In the genomic region with DNA sequence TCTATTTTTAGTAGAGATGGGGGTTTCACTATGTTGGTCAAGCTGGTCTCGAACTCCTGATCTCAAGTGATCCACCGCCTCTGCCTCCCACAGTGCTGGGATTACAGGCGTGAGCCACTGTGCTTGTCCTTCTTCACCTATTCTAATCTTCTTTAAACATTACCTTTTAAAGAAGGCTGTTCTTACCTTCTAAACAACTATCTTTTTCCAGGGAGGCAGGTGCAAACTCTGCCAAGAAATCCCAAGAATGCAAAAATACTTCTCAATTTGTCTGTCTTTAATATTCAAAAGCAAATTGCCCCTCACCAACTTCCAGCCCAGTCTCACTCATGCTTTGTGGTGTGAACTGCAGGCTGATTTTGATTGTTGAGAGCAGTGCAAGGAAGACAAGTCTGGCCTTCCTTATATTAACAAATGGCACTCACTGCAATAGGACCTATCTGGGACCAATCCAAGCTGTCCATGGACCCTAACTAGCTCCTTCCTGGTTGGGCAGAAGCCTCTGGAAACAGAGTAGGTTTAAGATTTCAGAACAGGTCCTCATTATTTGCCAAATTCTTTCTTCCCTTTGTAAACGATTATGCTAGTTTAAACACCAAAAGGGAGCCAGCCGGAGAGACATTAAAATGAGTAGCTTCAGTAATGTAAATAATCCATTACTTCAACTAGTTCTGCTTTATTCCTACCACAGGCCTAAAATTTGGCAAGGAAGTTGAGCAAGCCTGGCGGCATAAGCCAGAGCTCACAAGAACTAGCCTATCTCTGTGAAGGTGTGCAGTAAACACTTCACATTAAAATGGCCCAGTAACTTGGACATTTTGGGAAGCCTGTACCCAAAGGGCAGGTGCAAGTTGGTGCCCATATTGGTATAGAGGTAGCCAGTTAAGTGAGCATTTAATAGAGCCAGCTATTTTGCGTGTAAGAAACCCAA, we compare ENCODE assay signal across 8 cellular contexts. TPM values are rescaled to one million over a fixed set of nuclear protein-coding genes. Genes with fewer than 3 reads are reported as not detected.
DNase-seq lines count a peak whose midpoint lies in the region; ATAC-seq lines count a peak whose summit lies in the region.

No MANE protein-coding gene starts in this region.

- no peaks in the 10 kb centered on the region for H3K9me3 Mint-ChIP-seq in activated naive CD8-positive, alpha-beta T cell (ENCODE audit: low read depth)
- no peaks in the 10 kb centered on the region for H3K9me3 Mint-ChIP-seq in stimulated activated naive CD8-positive, alpha-beta T cell treated with anti-CD3 and anti-CD28 coated beads, Interleukin-15, amount 100 ng/mL, for 72 hours

- peak overlapping the region; percentile 99 for H3K4me3 Mint-ChIP-seq in activated naive CD8-positive, alpha-beta T cell
- peak overlapping the region; percentile 99 for H3K4me3 Mint-ChIP-seq in stimulated activated naive CD8-positive, alpha-beta T cell treated with anti-CD3 and anti-CD28 coated beads, Interleukin-15, amount 100 ng/mL, for 72 hours

- peaks cover 25% of the 10 kb centered on the region for H3K4me1 Mint-ChIP-seq in activated naive CD8-positive, alpha-beta T cell (ENCODE audit: low read depth)
- H3K4me1 Mint-ChIP-seq in stimulated activated naive CD8-positive, alpha-beta T cell treated with anti-CD3 and anti-CD28 coated beads, Interleukin-15, amount 100 ng/mL, for 72 hours: peaks cover 15% of the 10 kb centered on the region

- H3K9ac ChIP-seq in iPS-20b (ENCODE audit: low read depth, low read length): peak overlapping the region; percentile 98

- peak overlapping the region; percentile 87 for H3K4me3 ChIP-seq in iPS-20b (ENCODE audit: low read length)

- H3K36me3 Mint-ChIP-seq in activated naive CD8-positive, alpha-beta T cell: peaks cover 4% of the 10 kb centered on the region

- no peaks in the 10 kb centered on the region for H3K27me3 ChIP-seq in iPS-20b (ENCODE audit: insufficient read depth, low read length)

- DNase-seq in DMS53 (lab: John Stamatoyannopoulos, UW): peak; percentile 45
- peak; percentile 53 for DNase-seq in M059J (ENCODE audit: low read depth)
- DNase-seq in stimulated activated naive CD8-positive, alpha-beta T cell treated with anti-CD3 and anti-CD28 coated beads, Interleukin-15, amount 100 ng/mL, for 72 hours: no peak
- DNase-seq in activated CD8-positive, alpha-beta memory T cell treated with anti-CD3 and anti-CD28 coated beads for 24 hours: no peak
- no peak for DNase-seq in T1000 (lab: John Stamatoyannopoulos, UW)

- H3K27ac Mint-ChIP-seq in activated naive CD8-positive, alpha-beta T cell: peak overlapping the region; percentile 100
- H3K27ac Mint-ChIP-seq in stimulated activated naive CD8-positive, alpha-beta T cell treated with anti-CD3 and anti-CD28 coated beads, Interleukin-15, amount 100 ng/mL, for 72 hours: peak overlapping the region; percentile 99 to 100

- peak overlapping the region; percentile 96 for H3K27ac ChIP-seq in iPS-20b (ENCODE audit: low read length)

- H3K9me3 ChIP-seq in iPS-20b (ENCODE audit: insufficient read depth, low read depth, low read length): no peaks in the 10 kb centered on the region

- peaks cover 8% of the 10 kb centered on the region; the same call in 1 of the 2 replicates for H3K4me1 ChIP-seq in iPS-20b (ENCODE audit: insufficient read depth, low read length)

- no peak for ATAC-seq in stimulated activated naive CD8-positive, alpha-beta T cell treated with anti-CD3 and anti-CD28 coated beads, Interleukin-15, amount 100 ng/mL, for 72 hours
- no peak for ATAC-seq in HG02973 (IDR thresholded peaks at IDR 0.05; ENCODE audit: unreplicated experiment)

- H3K27me3 Mint-ChIP-seq in activated naive CD8-positive, alpha-beta T cell: no peaks in the 10 kb centered on the region
- H3K27me3 Mint-ChIP-seq in stimulated activated naive CD8-positive, alpha-beta T cell treated with anti-CD3 and anti-CD28 coated beads, Interleukin-15, amount 100 ng/mL, for 72 hours: no peaks in the 10 kb centered on the region

- peaks cover 12% of the 10 kb centered on the region for H3K36me3 ChIP-seq in iPS-20b (ENCODE audit: insufficient read depth, low read depth, low read length)

RNA-seq across cellular contexts. Expression of gene SCAND1, which starts 1.6 kb away (rescaled TPM):
- total RNA-seq in M059J (2014; rRNA removed; shearing (Covaris generic)): 106 and 107 TPM in 2 replicates

RNA-seq across cellular contexts. Expression of gene CNBD2, which starts 15.6 kb away (rescaled TPM):
- 2.1 and 5.5 TPM in 2 replicates for total RNA-seq in M059J (2014; rRNA removed; shearing (Covaris generic))

Comparison
In these comparisons a context has a peak if more than half of its experiments do, and no peak if none do; other contexts are left out.
1. DNase-seq: peak in DMS53 (single experiment) and M059J (single experiment); none in stimulated activated naive CD8-positive, alpha-beta T cell treated with anti-CD3 and anti-CD28 coated beads, Interleukin-15, amount 100 ng/mL, for 72 hours (0 of 2), activated CD8-positive, alpha-beta memory T cell treated with anti-CD3 and anti-CD28 coated beads for 24 hours (single experiment) and T1000 (single experiment).